ENCODE assay signal across 13 cellular contexts in the genomic region with DNA sequence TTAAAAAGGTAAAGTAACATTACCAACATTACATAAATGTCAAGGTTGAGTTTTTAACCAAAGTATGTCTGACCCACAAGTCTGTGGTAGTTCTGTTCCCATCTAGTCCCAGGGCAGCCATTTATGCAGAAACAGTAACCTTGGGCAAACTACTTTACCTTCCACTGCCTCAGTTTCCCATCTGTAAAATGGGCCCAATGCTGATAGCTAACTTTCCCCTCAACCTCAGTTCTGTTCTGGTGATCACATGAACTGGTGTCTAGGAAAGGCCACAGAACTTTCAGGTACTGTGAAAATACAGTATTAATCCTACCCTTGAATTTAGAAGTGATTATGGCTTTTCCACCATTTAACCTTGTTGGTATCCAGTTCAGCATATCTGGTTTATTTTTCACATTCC.
DNase-seq lines count a peak whose midpoint lies in the region; ATAC-seq, FAIRE-seq and TF ChIP-seq lines count a peak whose summit lies in the region.
"Had no signal": no experiment of that assay in that cellular context is flagged by ENCODE, and none has a peak within 500 bp of the region (broad histone marks: within the 10 kb centered on the region; RNA-seq: fewer than 3 reads in every experiment).

No MANE protein-coding gene starts in this region.

- ATAC-seq in aorta (ENCODE audit: low FRiP score), result no peak
- ATAC-seq in GM18909 (IDR thresholded peaks at IDR 0.05; ENCODE audit: poor library complexity, unreplicated experiment), result no peak
- ATAC-seq: CD8-positive, alpha-beta T cell had no signal

- H3K27ac ChIP-seq in esophagus squamous epithelium (peak overlapping the region in 3 of 4 donors; percentile 86 to 93 (median 87)), muscle layer of duodenum (ENCODE audit: low read length) (peak overlapping the region; percentile 28), aorta (ENCODE audit: low read depth in 1 of 2, low read length in 2 of 2) (no peak overlapping the region)

- intact Hi-C loops in esophagus squamous epithelium (cut with DNase I), result loop anchor here (5.0 to 10.0 kb wide), 2 partner anchors 108 to 134 kb away; no protein-coding TSS in a partner anchor
- intact Hi-C loops in aorta (cut with DNase I), result no loop called here

- H3K27me3 ChIP-seq in esophagus squamous epithelium (no peaks in the 10 kb centered on the region), muscle layer of duodenum (ENCODE audit: low read depth, low read length) (no peaks in the 10 kb centered on the region), aorta (ENCODE audit: control insufficient read depth in 1 of 2, insufficient read depth in 2 of 2, low read length in 1 of 2) (no peaks in the 10 kb centered on the region)
- H3K27me3 ChIP-seq: BE2C had no signal

- TF ChIP-seq CTCF in esophagus squamous epithelium (IDR thresholded peaks at IDR 0.05), result no peak

- H3K4me1 ChIP-seq in esophagus squamous epithelium, result peaks cover 61 to 95% (median 76%) of the 10 kb centered on the region in 3 donors
- H3K4me1 ChIP-seq in muscle layer of duodenum (ENCODE audit: control insufficient read depth in 1 of 2, insufficient read depth in 2 of 2, low read length in 2 of 2), result peaks cover 24 to 27% of the 10 kb centered on the region in 2 donors
- H3K4me1 ChIP-seq in aorta (ENCODE audit: control insufficient read depth in 1 of 2, insufficient read depth in 2 of 2, low read length in 2 of 2), result peaks cover 2 to 13% of the 10 kb centered on the region in 2 donors
- H3K4me1 ChIP-seq: BE2C had no signal

- peak; percentile 92 for FAIRE-seq in HTR-8/SVneo (lab: Jason Lieb, UNC)
- peak; percentile 68 for FAIRE-seq in urothelium cell line (lab: Jason Lieb, UNC)

- no peaks in the 10 kb centered on the region for H3K9me3 ChIP-seq in esophagus squamous epithelium
- no peaks in the 10 kb centered on the region for H3K9me3 ChIP-seq in muscle layer of duodenum (ENCODE audit: control insufficient read depth in 1 of 2, low read length in 2 of 2)
- H3K9me3 ChIP-seq in aorta (ENCODE audit: control insufficient read depth, low read length), result no peaks in the 10 kb centered on the region
- H3K9me3 ChIP-seq: BE2C had no signal

- H3K36me3 ChIP-seq in esophagus squamous epithelium (no peaks in the 10 kb centered on the region), muscle layer of duodenum (ENCODE audit: control insufficient read depth in 1 of 2, insufficient read depth in 2 of 2, low read length in 2 of 2) (no peaks in the 10 kb centered on the region), aorta (ENCODE audit: control insufficient read depth in 1 of 2, insufficient read depth in 2 of 2, low read length in 1 of 2) (no peaks in the 10 kb centered on the region)
- H3K36me3 ChIP-seq: BE2C had no signal

- TF ChIP-seq POLR2A in esophagus squamous epithelium (IDR thresholded peaks at IDR 0.05), result no peak

- no peak overlapping the region for H3K4me3 ChIP-seq in esophagus squamous epithelium
- H3K4me3 ChIP-seq in muscle layer of duodenum (ENCODE audit: low read depth in 1 of 2, low read length in 2 of 2), result peak overlapping the region in 1 of 2 donors; percentile 18
- H3K4me3 ChIP-seq in aorta (ENCODE audit: low read length in 2 of 2), result no peak overlapping the region

- DNase-seq in HTR-8/SVneo (ENCODE audit: insufficient read length, low spot score), result no peak
- no peak for DNase-seq in esophagus squamous epithelium (lab: John Stamatoyannopoulos, UW)
- no peak for DNase-seq in urothelium cell line (ENCODE audit: low spot score)
- DNase-seq in aorta, result no peak
- no peak for DNase-seq in HCEC 1CT
- DNase-seq: BE2C; CD8-positive, alpha-beta T cell; KG1; NCI-H1048; NCI-H345; NCI-H526 treated with DMSO at 0.1 percent for 48 hours had no signal

Comparison
In these comparisons a context has a peak if more than half of its experiments do, and no peak if none do; other contexts are left out.
1. H3K27ac ChIP-seq: peak in esophagus squamous epithelium (3 of 4) and muscle layer of duodenum (single experiment); none in aorta (0 of 2).